16 cellular contexts compared by ENCODE assay signal in the genomic region with DNA sequence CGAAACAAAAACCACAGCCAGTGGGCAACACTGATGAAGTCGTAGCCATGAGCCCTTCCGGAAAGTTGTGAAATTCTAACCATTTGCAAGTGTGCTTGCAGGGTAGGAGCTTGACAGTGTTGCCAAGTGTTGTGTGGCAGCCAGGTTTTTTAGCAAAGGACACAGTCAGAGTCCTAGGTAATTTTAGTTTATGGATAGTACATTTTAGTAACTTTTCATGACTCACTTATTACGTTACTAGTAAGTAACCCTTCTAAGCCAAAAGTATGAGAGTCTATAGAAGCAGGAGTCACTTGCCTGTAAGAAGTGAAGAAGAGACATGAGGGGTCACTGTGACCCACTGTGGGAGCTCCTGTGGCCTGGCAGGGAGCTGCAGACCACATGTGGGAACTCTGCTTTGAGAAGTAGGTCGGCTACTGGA. TPM values are rescaled to one million over a fixed set of nuclear protein-coding genes. Genes with fewer than 3 reads are reported as not detected.
DNase-seq lines count a peak whose midpoint lies in the region; ATAC-seq and TF ChIP-seq lines count a peak whose summit lies in the region.
"Had no signal": no experiment of that assay in that cellular context is flagged by ENCODE, and none has a peak within 500 bp of the region (broad histone marks: within the 10 kb centered on the region; RNA-seq: fewer than 3 reads in every experiment).

No MANE protein-coding gene starts in this region.

- 42 to 71% methylated on average over 5 of the region's 5 CpGs for WGBS in testis, 2 donors

- no peak for TF ChIP-seq POLR2A in testis (IDR thresholded peaks at IDR 0.05)

- H3K4me3 ChIP-seq in testis = no peak overlapping the region
- H3K4me3 ChIP-seq: hepatocyte had no signal

- intact Hi-C loops in testis (cut with DNase I; ENCODE audit: low total_unique reads) = no loop called here

- H3K27me3 ChIP-seq in testis = no peaks in the 10 kb centered on the region

- H3K36me3 ChIP-seq in testis (ENCODE audit: low read depth, missing control alignments) = no peaks in the 10 kb centered on the region

- no peak for ATAC-seq in GM21717 (IDR thresholded peaks at IDR 0.05; ENCODE audit: unreplicated experiment)
- ATAC-seq in GM21723 (IDR thresholded peaks at IDR 0.05; ENCODE audit: unreplicated experiment) = no peak
- ATAC-seq: Right ventricle myocardium inferior had no signal

- H3K4me1 ChIP-seq in testis = no peaks in the 10 kb centered on the region

- TF ChIP-seq CTCF in testis (IDR thresholded peaks at IDR 0.05) = no peak

- no peak overlapping the region for H3K27ac ChIP-seq in testis
- H3K27ac ChIP-seq: hepatocyte had no signal

- H3K9me3 ChIP-seq in testis = no peaks in the 10 kb centered on the region

- DNase-seq in NCI-H446 treated with DMSO at 0.1 percent for 48 hours (lab: John Stamatoyannopoulos, UW) = peak; percentile 0
- no peak for DNase-seq in NCI-H446 (lab: John Stamatoyannopoulos, UW)
- peak; percentile 88 for DNase-seq in SIG-M5 treated with dmso at 0.1 percent for 504 hours (lab: John Stamatoyannopoulos, UW; ENCODE audit: unreplicated experiment)
- peak; percentile 43 for DNase-seq in fibroblast of peridontal ligament (ENCODE audit: extremely low read depth)
- peak; percentile 15 for DNase-seq in testis
- no peak for DNase-seq in globus pallidus (ENCODE audit: low spot score)
- DNase-seq: 8988T; activated CD4-positive, alpha-beta T cell treated with anti-CD3 and anti-CD28 coated beads, Interleukin-2, amount 50 U/mL, for 48 hours; CD4-positive, alpha-beta T cell; KG1; NCI-H1694 treated with DMSO at 0.1 percent for 48 hours; NCI-H526 treated with DMSO at 0.1 percent for 48 hours had no signal

RNA-seq across cellular contexts. Expression of a gene that starts 54.8 kb away (rescaled TPM):
- 10 to 100 TPM; 55.6 to 59.9 TPM for total RNA-seq in testis
- polyA plus RNA-seq in testis (ENCODE audit: insufficient read depth, low read depth, low replicate concordance) = 39.1 TPM

Comparison
In these comparisons a context has a peak if more than half of its experiments do, and no peak if none do; other contexts are left out.
1. DNase-seq: peak in NCI-H446 treated with DMSO at 0.1 percent for 48 hours (single experiment), SIG-M5 treated with dmso at 0.1 percent for 504 hours (single experiment), fibroblast of peridontal ligament (single experiment) and testis (single experiment); none in NCI-H446 (0 of 2) and globus pallidus (single experiment).